ENCODE assay signal across 1 cellular context in the genomic region with DNA sequence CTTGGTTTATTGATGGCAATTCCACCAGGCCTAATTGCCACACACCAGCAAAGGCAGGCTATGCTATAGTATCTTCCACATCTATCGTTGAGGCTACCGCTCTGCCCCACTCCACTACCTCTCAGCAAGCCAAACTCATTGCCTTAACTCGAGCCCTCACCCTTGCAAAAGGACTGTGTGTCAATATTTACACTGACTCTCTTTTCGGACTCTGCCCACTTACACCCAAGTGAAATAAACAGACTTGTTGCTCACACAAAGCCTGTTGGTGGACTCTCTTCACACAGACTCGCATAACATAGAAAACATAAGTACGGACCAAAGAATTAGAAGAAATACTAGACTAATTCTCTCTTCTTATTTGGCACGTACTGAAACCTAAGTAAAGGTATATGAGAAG.
TF ChIP-seq lines count a peak whose summit lies in the region.

No MANE protein-coding gene starts in this region.

TF ChIP-seq in HepG2, 621 proteins besides CTCF, POLR2A, EP300 and RAD21 (continued from another document):
- TF ChIP-seq, protein P1, sequence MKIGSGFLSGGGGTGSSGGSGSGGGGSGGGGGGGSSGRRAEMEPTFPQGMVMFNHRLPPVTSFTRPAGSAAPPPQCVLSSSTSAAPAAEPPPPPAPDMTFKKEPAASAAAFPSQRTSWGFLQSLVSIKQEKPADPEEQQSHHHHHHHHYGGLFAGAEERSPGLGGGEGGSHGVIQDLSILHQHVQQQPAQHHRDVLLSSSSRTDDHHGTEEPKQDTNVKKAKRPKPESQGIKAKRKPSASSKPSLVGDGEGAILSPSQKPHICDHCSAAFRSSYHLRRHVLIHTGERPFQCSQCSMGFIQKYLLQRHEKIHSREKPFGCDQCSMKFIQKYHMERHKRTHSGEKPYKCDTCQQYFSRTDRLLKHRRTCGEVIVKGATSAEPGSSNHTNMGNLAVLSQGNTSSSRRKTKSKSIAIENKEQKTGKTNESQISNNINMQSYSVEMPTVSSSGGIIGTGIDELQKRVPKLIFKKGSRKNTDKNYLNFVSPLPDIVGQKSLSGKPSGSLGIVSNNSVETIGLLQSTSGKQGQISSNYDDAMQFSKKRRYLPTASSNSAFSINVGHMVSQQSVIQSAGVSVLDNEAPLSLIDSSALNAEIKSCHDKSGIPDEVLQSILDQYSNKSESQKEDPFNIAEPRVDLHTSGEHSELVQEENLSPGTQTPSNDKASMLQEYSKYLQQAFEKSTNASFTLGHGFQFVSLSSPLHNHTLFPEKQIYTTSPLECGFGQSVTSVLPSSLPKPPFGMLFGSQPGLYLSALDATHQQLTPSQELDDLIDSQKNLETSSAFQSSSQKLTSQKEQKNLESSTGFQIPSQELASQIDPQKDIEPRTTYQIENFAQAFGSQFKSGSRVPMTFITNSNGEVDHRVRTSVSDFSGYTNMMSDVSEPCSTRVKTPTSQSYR (CRISPR knock-in tag; IDR thresholded peaks at IDR 0.05; ENCODE audit: borderline replicate concordance): peak; percentile 76; the same call in 1 of the 2 replicates
- peak; percentile 92 for TF ChIP-seq TARDBP (CRISPR knock-in tag; IDR thresholded peaks at IDR 0.05)
- 0 out of 2 replicates have a peak, but pooled peaks have one; percentile 8 for TF ChIP-seq ARID2 (CRISPR knock-in tag; IDR thresholded peaks at IDR 0.05; ENCODE audit: borderline replicate concordance)
- peak; percentile 64; the same call in 1 of the 2 replicates for TF ChIP-seq ZNF12 (CRISPR knock-in tag; IDR thresholded peaks at IDR 0.05)
- TF ChIP-seq MEF2D (CRISPR knock-in tag; IDR thresholded peaks at IDR 0.05): peak; percentile 53; the same call in 1 of the 2 replicates
- peak; percentile 92 for TF ChIP-seq ZFP1 (CRISPR knock-in tag; IDR thresholded peaks at IDR 0.05)
- peak; percentile 74; the same call in 1 of the 2 replicates for TF ChIP-seq ZNF788 (CRISPR knock-in tag; IDR thresholded peaks at IDR 0.05; ENCODE audit: borderline replicate concordance)
- TF ChIP-seq ZNF460 (CRISPR knock-in tag; IDR thresholded peaks at IDR 0.05; ENCODE audit: borderline replicate concordance): peak; percentile 55; the same call in 1 of the 2 replicates
